In the genomic region with DNA sequence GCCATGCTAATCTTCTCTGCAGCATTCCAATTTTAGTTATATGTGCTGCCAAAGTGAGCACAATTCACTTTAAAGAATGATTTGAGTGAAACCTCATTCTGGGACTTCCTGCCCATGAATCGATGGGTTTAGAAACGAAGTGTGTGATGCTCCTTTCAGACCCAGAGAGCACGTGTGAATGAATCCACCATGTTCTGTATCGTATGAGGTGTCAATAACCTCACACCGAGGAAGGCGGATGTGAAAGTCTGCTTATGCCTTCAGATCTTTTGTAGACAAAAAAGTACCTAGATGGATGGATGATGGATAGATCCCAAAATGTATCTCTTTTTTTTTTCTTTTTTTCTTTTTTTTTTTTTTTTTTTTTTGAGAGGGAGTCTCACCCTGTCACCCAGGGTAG, we compare ENCODE assay signal across 1 cellular context.
A peak's percentile ranks its signal among the peaks of the same experiment; 100 is the strongest.
TF ChIP-seq lines count a peak whose summit lies in the region.

No MANE protein-coding gene starts in this region.

TF ChIP-seq in GM12878, 131 proteins besides CTCF, POLR2A, EP300 and RAD21 (continued from another document):
- TF ChIP-seq TARDBP (IDR thresholded peaks at IDR 0.05; ENCODE audit: borderline replicate concordance) = no peak
- TF ChIP-seq, protein P1, sequence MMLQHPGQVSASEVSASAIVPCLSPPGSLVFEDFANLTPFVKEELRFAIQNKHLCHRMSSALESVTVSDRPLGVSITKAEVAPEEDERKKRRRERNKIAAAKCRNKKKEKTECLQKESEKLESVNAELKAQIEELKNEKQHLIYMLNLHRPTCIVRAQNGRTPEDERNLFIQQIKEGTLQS (IDR thresholded peaks at IDR 0.05; ENCODE audit: borderline replicate concordance, extremely low read depth, low read depth, low read length) = no peak
- no peak for TF ChIP-seq ZBTB11 (CRISPR knock-in tag; IDR thresholded peaks at IDR 0.05)
- TF ChIP-seq EZH2 (IDR thresholded peaks at IDR 0.05; ENCODE audit: borderline replicate concordance, control insufficient read depth, low read depth, low read length) = no peak
- no peak for TF ChIP-seq CHD4 (IDR thresholded peaks at IDR 0.05)
- TF ChIP-seq, protein P2, sequence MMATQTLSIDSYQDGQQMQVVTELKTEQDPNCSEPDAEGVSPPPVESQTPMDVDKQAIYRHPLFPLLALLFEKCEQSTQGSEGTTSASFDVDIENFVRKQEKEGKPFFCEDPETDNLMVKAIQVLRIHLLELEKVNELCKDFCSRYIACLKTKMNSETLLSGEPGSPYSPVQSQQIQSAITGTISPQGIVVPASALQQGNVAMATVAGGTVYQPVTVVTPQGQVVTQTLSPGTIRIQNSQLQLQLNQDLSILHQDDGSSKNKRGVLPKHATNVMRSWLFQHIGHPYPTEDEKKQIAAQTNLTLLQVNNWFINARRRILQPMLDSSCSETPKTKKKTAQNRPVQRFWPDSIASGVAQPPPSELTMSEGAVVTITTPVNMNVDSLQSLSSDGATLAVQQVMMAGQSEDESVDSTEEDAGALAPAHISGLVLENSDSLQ (IDR thresholded peaks at IDR 0.05) = peak; percentile 83
- TF ChIP-seq NBN (IDR thresholded peaks at IDR 0.05) = no peak
- TF ChIP-seq FOS (IDR thresholded peaks at IDR 0.05; ENCODE audit: borderline replicate concordance, extremely low read depth, insufficient read length) = no peak
- TF ChIP-seq RAD51 (IDR thresholded peaks at IDR 0.05) = peak; percentile 54; the same call in 1 of the 2 replicates
- TF ChIP-seq CBFB (IDR thresholded peaks at IDR 0.05; ENCODE audit: low read depth) = no peak
- no peak for TF ChIP-seq LARP7 (IDR thresholded peaks at IDR 0.05)
- TF ChIP-seq MXI1 (IDR thresholded peaks at IDR 0.05; ENCODE audit: low read depth, low read length) = 0 out of 2 replicates have a peak, but pooled peaks have one; percentile 43
- no peak for TF ChIP-seq NRF1 (conservative IDR thresholded peaks at IDR 0.05; ENCODE audit: low read depth, low read length)
- TF ChIP-seq, protein P3, sequence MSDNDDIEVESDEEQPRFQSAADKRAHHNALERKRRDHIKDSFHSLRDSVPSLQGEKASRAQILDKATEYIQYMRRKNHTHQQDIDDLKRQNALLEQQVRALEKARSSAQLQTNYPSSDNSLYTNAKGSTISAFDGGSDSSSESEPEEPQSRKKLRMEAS (IDR thresholded peaks at IDR 0.05; ENCODE audit: low read depth, low read length) = peak; percentile 58; the same call in 1 of the 2 replicates
- 0 out of 3 replicates have a peak, but pooled peaks have one; percentile 15 for TF ChIP-seq POU2F2 (IDR thresholded peaks at IDR 0.05; ENCODE audit: borderline replicate concordance, low read depth, low read length)
- TF ChIP-seq HSF1 (IDR thresholded peaks at IDR 0.05; ENCODE audit: low read depth, low read length) = no peak
- TF ChIP-seq, protein P4, sequence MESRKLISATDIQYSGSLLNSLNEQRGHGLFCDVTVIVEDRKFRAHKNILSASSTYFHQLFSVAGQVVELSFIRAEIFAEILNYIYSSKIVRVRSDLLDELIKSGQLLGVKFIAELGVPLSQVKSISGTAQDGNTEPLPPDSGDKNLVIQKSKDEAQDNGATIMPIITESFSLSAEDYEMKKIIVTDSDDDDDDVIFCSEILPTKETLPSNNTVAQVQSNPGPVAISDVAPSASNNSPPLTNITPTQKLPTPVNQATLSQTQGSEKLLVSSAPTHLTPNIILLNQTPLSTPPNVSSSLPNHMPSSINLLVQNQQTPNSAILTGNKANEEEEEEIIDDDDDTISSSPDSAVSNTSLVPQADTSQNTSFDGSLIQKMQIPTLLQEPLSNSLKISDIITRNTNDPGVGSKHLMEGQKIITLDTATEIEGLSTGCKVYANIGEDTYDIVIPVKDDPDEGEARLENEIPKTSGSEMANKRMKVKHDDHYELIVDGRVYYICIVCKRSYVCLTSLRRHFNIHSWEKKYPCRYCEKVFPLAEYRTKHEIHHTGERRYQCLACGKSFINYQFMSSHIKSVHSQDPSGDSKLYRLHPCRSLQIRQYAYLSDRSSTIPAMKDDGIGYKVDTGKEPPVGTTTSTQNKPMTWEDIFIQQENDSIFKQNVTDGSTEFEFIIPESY (IDR thresholded peaks at IDR 0.05) = no peak
- peak; percentile 71; the same call in 1 of the 2 replicates for TF ChIP-seq ZNF592 (IDR thresholded peaks at IDR 0.05)
- TF ChIP-seq YBX1 (IDR thresholded peaks at IDR 0.05) = no peak
- TF ChIP-seq NR2C1 (IDR thresholded peaks at IDR 0.05) = no peak
- TF ChIP-seq TCF7 (IDR thresholded peaks at IDR 0.05; ENCODE audit: borderline replicate concordance) = no peak
- peak; percentile 3; the same call in 1 of the 2 replicates for TF ChIP-seq USF2 (IDR thresholded peaks at IDR 0.05; ENCODE audit: borderline replicate concordance, low read depth, low read length)
- no peak for TF ChIP-seq ZNF622 (IDR thresholded peaks at IDR 0.05)
- TF ChIP-seq BHLHE40 (IDR thresholded peaks at IDR 0.05; ENCODE audit: borderline replicate concordance in 1 of 2, low read depth in 2 of 2, low read length in 1 of 2) = peak; percentile 91
- TF ChIP-seq MTA2 (IDR thresholded peaks at IDR 0.05; ENCODE audit: low read depth) = peak; percentile 42; the same call in 1 of the 2 replicates
- no peak for TF ChIP-seq RCOR1 (conservative IDR thresholded peaks at IDR 0.05; ENCODE audit: low read depth, low read length)
- no peak for TF ChIP-seq KDM1A (IDR thresholded peaks at IDR 0.05; ENCODE audit: borderline replicate concordance)
- TF ChIP-seq NKRF (conservative IDR thresholded peaks at IDR 0.05) = no peak
- no peak for TF ChIP-seq ZNF217 (IDR thresholded peaks at IDR 0.05)
- no peak for TF ChIP-seq HDAC2 (IDR thresholded peaks at IDR 0.05)
- TF ChIP-seq MEF2B (IDR thresholded peaks at IDR 0.05; ENCODE audit: partially characterized antibody, poor library complexity, severe bottlenecking) = peak; percentile 35
- TF ChIP-seq HCFC1 (IDR thresholded peaks at IDR 0.05; ENCODE audit: low read length) = no peak
- no peak for TF ChIP-seq ZSCAN29 (IDR thresholded peaks at IDR 0.05)
